In genomic region chr7:28607179-28607578, GRCh38 we compare ENCODE assay signal across 18 cellular contexts.
"Had no signal": no experiment of that assay in that cellular context is flagged by ENCODE, and none has a peak within 500 bp of the region (broad histone marks: within the 10 kb centered on the region; RNA-seq: fewer than 3 reads in every experiment).

No MANE protein-coding gene starts in this region.

- H3K9me3 ChIP-seq: body of pancreas, pancreas, psoas muscle, right atrium auricular region had no signal

- H3K4me3 ChIP-seq: body of pancreas, pancreas, psoas muscle, right atrium auricular region, spleen had no signal

- H3K4me3 Mint-ChIP-seq: activated B cell treated with CpG ODN at 0.5 μM for 24 hours; activated CD4-positive, alpha-beta T cell treated with anti-CD3 and anti-CD28 coated beads for 36 hours; memory B cell; natural killer cell treated with Interleukin-12 subunit alpha and Interleukin-12 subunit beta and Interleukin-15 and Interleukin-18, amount 100 ng/mL, for 72 hours had no signal

- H3K4me1 Mint-ChIP-seq: activated B cell treated with CpG ODN at 0.5 μM for 24 hours; activated CD4-positive, alpha-beta T cell treated with anti-CD3 and anti-CD28 coated beads for 36 hours; memory B cell had no signal

- H3K4me1 ChIP-seq: body of pancreas, pancreas had no signal

- ATAC-seq: activated CD4-positive, alpha-beta T cell treated with anti-CD3 and anti-CD28 coated beads for 36 hours; body of pancreas; natural killer cell treated with Interleukin-12 subunit alpha and Interleukin-12 subunit beta and Interleukin-15 and Interleukin-18, amount 100 ng/mL, for 72 hours; pancreas; psoas muscle had no signal

- H3K36me3 ChIP-seq: pancreas, right atrium auricular region, spleen had no signal

- H3K27ac Mint-ChIP-seq: activated B cell treated with CpG ODN at 0.5 μM for 24 hours; activated CD4-positive, alpha-beta T cell treated with anti-CD3 and anti-CD28 coated beads for 36 hours; memory B cell; natural killer cell treated with Interleukin-12 subunit alpha and Interleukin-12 subunit beta and Interleukin-15 and Interleukin-18, amount 100 ng/mL, for 72 hours had no signal

- H3K27me3 ChIP-seq: body of pancreas, right atrium auricular region, spleen had no signal

- H3K9me3 Mint-ChIP-seq: memory B cell; natural killer cell treated with Interleukin-12 subunit alpha and Interleukin-12 subunit beta and Interleukin-15 and Interleukin-18, amount 100 ng/mL, for 72 hours had no signal

- DNase-seq: activated B cell treated with CpG ODN at 0.5 μM for 24 hours; activated CD4-positive, alpha-beta T cell treated with anti-CD3 and anti-CD28 coated beads for 36 hours; activated CD4-positive, alpha-beta T cell treated with anti-CD3 and anti-CD28 coated beads, Interleukin-2, amount 50 U/mL, for 4 hours; activated CD8-positive, alpha-beta memory T cell treated with anti-CD3 and anti-CD28 coated beads for 24 hours; activated effector memory CD4-positive, alpha-beta T cell treated with anti-CD3 and anti-CD28 coated beads, Interleukin-2, amount 50 U/mL, for 16 hours; activated naive CD4-positive, alpha-beta T cell treated with anti-CD3 and anti-CD28 coated beads, Interleukin-2, amount 50 U/mL, for 16 hours; anterior cingulate cortex; body of pancreas; foreskin fibroblast; left colon; pancreas; psoas muscle; spleen; stimulated activated CD4-positive, alpha-beta T cell treated with anti-CD3 and anti-CD28 coated beads, Interleukin-4, amount 100 ng/mL, for 1 hour; stimulated activated naive CD4-positive, alpha-beta T cell treated with Interleukin-2 at 50 U/mL for 16 hours had no signal

- H3K36me3 Mint-ChIP-seq: memory B cell; natural killer cell treated with Interleukin-12 subunit alpha and Interleukin-12 subunit beta and Interleukin-15 and Interleukin-18, amount 100 ng/mL, for 72 hours had no signal
